Comparison of ENCODE assay signal across 34 cellular contexts in the genomic region with DNA sequence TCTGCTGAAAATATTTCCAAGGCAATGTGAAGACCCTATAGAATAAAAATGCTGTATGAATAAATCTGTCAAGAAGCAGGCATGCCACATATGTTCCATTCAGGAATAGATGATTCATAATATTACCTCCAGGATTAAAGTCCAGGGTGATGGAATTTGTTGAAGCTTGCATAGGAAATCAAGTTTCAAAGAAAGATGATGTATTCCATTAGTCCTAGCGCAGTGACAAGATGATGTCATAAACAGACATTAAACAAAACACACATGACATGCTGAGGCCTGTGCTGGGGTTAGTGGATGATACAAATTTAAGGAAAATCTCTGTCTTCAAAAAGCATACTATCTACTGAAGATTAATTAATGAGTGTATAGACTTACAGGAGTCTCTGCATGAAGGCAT.
"Had no signal": no experiment of that assay in that cellular context is flagged by ENCODE, and none has a peak within 500 bp of the region (broad histone marks: within the 10 kb centered on the region; RNA-seq: fewer than 3 reads in every experiment).

No MANE protein-coding gene starts in this region.

- H3K27me3 ChIP-seq: MG63 had no signal

- H3K4me3 ChIP-seq: MG63 had no signal

- H3K9ac ChIP-seq: KMS-11 had no signal

- H3K27ac ChIP-seq: KMS-11 had no signal

- H3K9me3 ChIP-seq: MG63 had no signal

- H3K36me3 ChIP-seq: MG63 had no signal

- DNase-seq: Karpas-422, Kasumi-1, MG63, MM.1S, MV-4-11, NCI-H1048, NCI-H1092, NCI-H1092 treated with DMSO at 0.1 percent for 48 hours, NCI-H1105, NCI-H1105 treated with DMSO at 0.1 percent for 48 hours, NCI-H1417, NCI-H1417 treated with DMSO at 0.1 percent for 48 hours, NCI-H1436, NCI-H1436 treated with DMSO at 0.1 percent for 48 hours, NCI-H146, NCI-H1694, NCI-H1694 treated with DMSO at 0.1 percent for 48 hours, NCI-H187, NCI-H187 treated with DMSO at 0.1 percent for 48 hours, NCI-H1930, NCI-H2029, NCI-H2029 treated with DMSO at 0.1 percent for 48 hours, NCI-H2081, NCI-H2081 treated with DMSO at 0.1 percent for 48 hours, NCI-H2107, NCI-H2171, NCI-H2171 treated with DMSO at 0.1 percent for 48 hours, NCI-H2227 treated with DMSO at 0.1 percent for 48 hours, NCI-H226, NCI-H345, NCI-H446, NCI-H446 treated with DMSO at 0.1 percent for 48 hours, NCI-H510A had no signal

- H3K4me2 ChIP-seq: KMS-11 had no signal
